Comparison of ENCODE assay signal across 9 cellular contexts in genomic region chr1:119007672-119008482, GRCh38. TPM values are rescaled to one million over a fixed set of nuclear protein-coding genes. Genes with fewer than 3 reads are reported as not detected.
DNase-seq lines count a peak whose midpoint lies in the region; ATAC-seq, FAIRE-seq and TF ChIP-seq lines count a peak whose summit lies in the region.
"Had no signal": no experiment of that assay in that cellular context is flagged by ENCODE, and none has a peak within 500 bp of the region (broad histone marks: within the 10 kb centered on the region; RNA-seq: fewer than 3 reads in every experiment).

No MANE protein-coding gene starts in this region.

- no peak for FAIRE-seq in RCC 7860 (lab: Jason Lieb, UNC)

- H3K4me3 Mint-ChIP-seq in CD4-positive, alpha-beta memory T cell = peak overlapping the region; percentile 53 to 76 (median 64)
- peak overlapping the region in 8 of 10 donors; percentile 40 to 78 (median 70) for H3K4me3 Mint-ChIP-seq in naive thymus-derived CD4-positive, alpha-beta T cell

- no peak overlapping the region for H3K4me2 ChIP-seq in PC-3 (ENCODE audit: low read length)

- H3K27me3 ChIP-seq in CD4-positive, alpha-beta memory T cell (ENCODE audit: insufficient read depth, low read length) = peaks cover 40% of the 10 kb centered on the region
- H3K27me3 ChIP-seq in naive thymus-derived CD4-positive, alpha-beta T cell (ENCODE audit: control insufficient read depth in 2 of 2, insufficient read depth in 2 of 2, low read length in 2 of 2) = peaks cover 2 to 19% of the 10 kb centered on the region in 2 donors
- H3K27me3 ChIP-seq in PC-3 (ENCODE audit: low read length) = no peaks in the 10 kb centered on the region

- H3K36me3 Mint-ChIP-seq in CD4-positive, alpha-beta memory T cell = peaks cover 10 to 19% of the 10 kb centered on the region in 2 donors
- H3K36me3 Mint-ChIP-seq in naive thymus-derived CD4-positive, alpha-beta T cell = peaks cover 4 to 30% (median 21%) of the 10 kb centered on the region in 5 donors

- TF ChIP-seq CTCF in epithelial cell of proximal tubule (conservative IDR thresholded peaks at IDR 0.05; ENCODE audit: low read depth, low read length) = no peak
- TF ChIP-seq CTCF in PC-3 (conservative IDR thresholded peaks at IDR 0.05; ENCODE audit: low read depth, low read length) = no peak

- no peak overlapping the region for H2AFZ ChIP-seq in PC-3 (ENCODE audit: low read length)

- H3K9me3 Mint-ChIP-seq in CD4-positive, alpha-beta memory T cell = peaks cover 7 to 66% (median 38%) of the 10 kb centered on the region in 8 donors
- H3K9me3 Mint-ChIP-seq in naive thymus-derived CD4-positive, alpha-beta T cell = peaks cover 4 to 81% (median 28%) of the 10 kb centered on the region in 11 donors

- H3F3A ChIP-seq in PC-3 (ENCODE audit: low read length, unreplicated experiment) = no peaks in the 10 kb centered on the region

- peak; percentile 14 for ATAC-seq in HG03095 (IDR thresholded peaks at IDR 0.05; ENCODE audit: unreplicated experiment)
- no peak for ATAC-seq in naive thymus-derived CD4-positive, alpha-beta T cell
- ATAC-seq in PC-3 = no peak

- H3K4me3 ChIP-seq in CD4-positive, alpha-beta memory T cell (ENCODE audit: low read length in 2 of 2) = no peak overlapping the region
- H3K4me3 ChIP-seq in epithelial cell of proximal tubule (ENCODE audit: low read depth, low read length) (peak overlapping the region; percentile 52), PC-3 (ENCODE audit: low read length) (no peak overlapping the region)
- no peak overlapping the region for H3K4me3 ChIP-seq in naive thymus-derived CD4-positive, alpha-beta T cell (ENCODE audit: low read length)

- H3K36me3 ChIP-seq in CD4-positive, alpha-beta memory T cell (ENCODE audit: insufficient read depth, low read length) = no peaks in the 10 kb centered on the region
- H3K36me3 ChIP-seq in naive thymus-derived CD4-positive, alpha-beta T cell (ENCODE audit: control insufficient read depth in 2 of 3, insufficient read depth in 3 of 3, low read length in 3 of 3) = no peaks in the 10 kb centered on the region
- H3K36me3 ChIP-seq in PC-3 (ENCODE audit: low read depth, low read length) = no peaks in the 10 kb centered on the region

- intact Hi-C loops in CD4-positive, alpha-beta memory T cell (cut with micrococcal nuclease) = no loop called here
- intact Hi-C loops in naive thymus-derived CD4-positive, alpha-beta T cell (cut with micrococcal nuclease) = loop anchor here in 1 of 2 donors (2.0 to 5.0 kb wide), 2 partner anchors 25 to 856 kb away; no protein-coding TSS in a partner anchor
- intact Hi-C loops in PC-3 (cut with micrococcal nuclease) = loop anchor here (5.0 kb wide), 2 partner anchors 181 to 269 kb away; no protein-coding TSS in a partner anchor

- H3K27ac ChIP-seq in CD4-positive, alpha-beta memory T cell (ENCODE audit: low read depth, low read length) = no peak overlapping the region
- no peak overlapping the region for H3K27ac ChIP-seq in naive thymus-derived CD4-positive, alpha-beta T cell (ENCODE audit: low read depth, low read length)
- no peak overlapping the region for H3K27ac ChIP-seq in PC-3 (ENCODE audit: low read length)

- no peaks in the 10 kb centered on the region for H3K9me2 ChIP-seq in PC-3 (replicated peaks; ENCODE audit: low read length)

- POLR2A ChIA-PET in CD4-positive, alpha-beta memory T cell (lab: Charles Lee; ENCODE audit: partially characterized antibody) = no interaction called here
- POLR2A ChIA-PET in naive thymus-derived CD4-positive, alpha-beta T cell (lab: Charles Lee) = no interaction called here
- POLR2A ChIA-PET in PC-3 (lab: Charles Lee; ENCODE audit: unreplicated experiment) = no interaction called here

- no TSS peak for BruUV-seq in PC-3 (replicated peaks; lab: Mats Ljungman, UMichigan)

- no peak for DNase-seq in CD4-positive, alpha-beta memory T cell
- DNase-seq in epithelial cell of proximal tubule (ENCODE audit: low read depth) = no peak
- DNase-seq in naive thymus-derived CD4-positive, alpha-beta T cell = no peak
- DNase-seq in RCC 7860 (ENCODE audit: low spot score) = no peak
- DNase-seq in cerebellar nuclear complex (lab: John Stamatoyannopoulos, UW) = no peak
- no peak for DNase-seq in PC-3
- DNase-seq in activated CD4-positive, CD25-positive, alpha-beta regulatory T cell treated with anti-CD3 and anti-CD28 coated beads, Interleukin-2, amount 50 U/mL, for 72 hours = no peak

- peaks cover 6 to 16% (median 11%) of the 10 kb centered on the region in 4 donors for H3K4me1 Mint-ChIP-seq in CD4-positive, alpha-beta memory T cell
- H3K4me1 Mint-ChIP-seq in naive thymus-derived CD4-positive, alpha-beta T cell = peaks cover 7 to 18% (median 14%) of the 10 kb centered on the region in 7 donors

- no peak overlapping the region for H3K9ac ChIP-seq in PC-3 (ENCODE audit: low read length)

- no peaks in the 10 kb centered on the region for H4K20me1 ChIP-seq in PC-3 (ENCODE audit: low read length)

- peak overlapping the region in 1 of 7 donors; percentile 22 for H3K27ac Mint-ChIP-seq in CD4-positive, alpha-beta memory T cell
- H3K27ac Mint-ChIP-seq in naive thymus-derived CD4-positive, alpha-beta T cell = no peak overlapping the region

- no peaks in the 10 kb centered on the region for H3K9me3 ChIP-seq in CD4-positive, alpha-beta memory T cell (ENCODE audit: control insufficient read depth in 1 of 2, low read length in 2 of 2)
- no peaks in the 10 kb centered on the region for H3K9me3 ChIP-seq in naive thymus-derived CD4-positive, alpha-beta T cell (ENCODE audit: control insufficient read depth in 2 of 3, low read length in 3 of 3)
- H3K9me3 ChIP-seq in PC-3 (ENCODE audit: low read length) = no peaks in the 10 kb centered on the region

- no peaks in the 10 kb centered on the region for H3K79me2 ChIP-seq in PC-3 (ENCODE audit: low read length)

- H3K27me3 Mint-ChIP-seq in CD4-positive, alpha-beta memory T cell = peaks cover 61 to 64% of the 10 kb centered on the region in 2 donors
- H3K27me3 Mint-ChIP-seq in naive thymus-derived CD4-positive, alpha-beta T cell = peaks cover 72 to 88% (median 83%) of the 10 kb centered on the region in 5 donors

- CTCF ChIA-PET in CD4-positive, alpha-beta memory T cell (lab: Charles Lee; ENCODE audit: partially characterized antibody) = interaction anchor here (1.1 to 1.2 kb wide), 2 partner anchors 11 to 15 kb away, joined by 3 read pairs; no protein-coding TSS in a partner anchor
- CTCF ChIA-PET in naive thymus-derived CD4-positive, alpha-beta T cell (lab: Charles Lee) = no interaction called here
- CTCF ChIA-PET in PC-3 (lab: Charles Lee) = interaction anchor here (0.5 to 1.0 kb wide), 3 partner anchors 267 to 856 kb away, joined by 3 to 4 read pairs (median 4); no protein-coding TSS in a partner anchor

- H3K4me1 ChIP-seq in CD4-positive, alpha-beta memory T cell (ENCODE audit: insufficient read depth, low read length) = peaks cover 10% of the 10 kb centered on the region
- no peaks in the 10 kb centered on the region for H3K4me1 ChIP-seq in naive thymus-derived CD4-positive, alpha-beta T cell (ENCODE audit: control insufficient read depth in 2 of 2, insufficient read depth in 2 of 2, low read length in 2 of 2)
- 0 out of 2 replicates have a peak, but pooled peaks cover 7% of the 10 kb centered on the region for H3K4me1 ChIP-seq in PC-3 (ENCODE audit: insufficient read depth, low read length)

RNA-seq across cellular contexts. Expression of gene TBX15, which starts 19.7 kb away (rescaled TPM):
- total RNA-seq in CD4-positive, alpha-beta memory T cell = not detected
- polyA plus RNA-seq in CD4-positive, alpha-beta memory T cell = under 1 TPM in 1 of 2 donors, not detected in 1; 0.05 TPM
- total RNA-seq in epithelial cell of proximal tubule (0.07 TPM in 1 of 2 replicates, not detected in the other), PC-3 (2014; rRNA removed) (0.58 TPM in 1 of 2 replicates, not detected in the other)
- not detected for total RNA-seq in naive thymus-derived CD4-positive, alpha-beta T cell
- polyA plus RNA-seq in naive thymus-derived CD4-positive, alpha-beta T cell = not detected
- total RNA-seq: pulmonary artery endothelial cell had no signal
